In the genomic region with DNA sequence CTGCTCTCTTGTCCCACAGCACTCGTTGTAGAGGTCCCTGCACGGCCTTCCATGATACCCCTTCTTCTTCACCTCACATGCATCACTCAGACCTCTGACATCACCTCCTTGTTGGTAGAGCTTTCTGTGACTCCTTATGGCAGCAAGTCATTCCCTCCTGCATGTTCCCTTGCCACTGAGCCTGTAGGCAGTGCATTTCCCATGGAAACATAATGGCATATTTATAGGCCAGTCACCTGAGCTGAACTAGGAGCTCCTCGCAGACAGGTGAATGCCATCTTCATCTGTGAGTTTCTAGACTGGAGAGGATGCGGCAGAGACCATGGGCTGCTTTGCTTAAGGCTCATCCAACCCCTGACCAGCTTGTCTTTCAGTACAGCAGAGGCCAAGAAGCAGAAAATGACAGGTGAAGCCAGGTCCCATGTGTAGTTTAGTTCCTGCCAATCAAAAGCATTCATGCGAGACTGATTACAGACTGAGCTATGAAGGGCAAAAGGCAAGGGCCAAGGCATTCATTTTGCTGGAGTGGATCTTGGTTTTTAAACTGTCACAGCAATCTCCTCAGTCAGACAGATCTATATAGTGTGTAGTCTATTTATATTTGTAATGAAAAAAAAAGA, we compare ENCODE assay signal across 1 cellular context.
TF ChIP-seq lines count a peak whose summit lies in the region.

No MANE protein-coding gene starts in this region.

TF ChIP-seq in SK-N-SH, 30 proteins besides CTCF, POLR2A, EP300 and RAD21 (continued from another document):
- TF ChIP-seq PBX3 (IDR thresholded peaks at IDR 0.05) = no peak
